In the genomic region with DNA sequence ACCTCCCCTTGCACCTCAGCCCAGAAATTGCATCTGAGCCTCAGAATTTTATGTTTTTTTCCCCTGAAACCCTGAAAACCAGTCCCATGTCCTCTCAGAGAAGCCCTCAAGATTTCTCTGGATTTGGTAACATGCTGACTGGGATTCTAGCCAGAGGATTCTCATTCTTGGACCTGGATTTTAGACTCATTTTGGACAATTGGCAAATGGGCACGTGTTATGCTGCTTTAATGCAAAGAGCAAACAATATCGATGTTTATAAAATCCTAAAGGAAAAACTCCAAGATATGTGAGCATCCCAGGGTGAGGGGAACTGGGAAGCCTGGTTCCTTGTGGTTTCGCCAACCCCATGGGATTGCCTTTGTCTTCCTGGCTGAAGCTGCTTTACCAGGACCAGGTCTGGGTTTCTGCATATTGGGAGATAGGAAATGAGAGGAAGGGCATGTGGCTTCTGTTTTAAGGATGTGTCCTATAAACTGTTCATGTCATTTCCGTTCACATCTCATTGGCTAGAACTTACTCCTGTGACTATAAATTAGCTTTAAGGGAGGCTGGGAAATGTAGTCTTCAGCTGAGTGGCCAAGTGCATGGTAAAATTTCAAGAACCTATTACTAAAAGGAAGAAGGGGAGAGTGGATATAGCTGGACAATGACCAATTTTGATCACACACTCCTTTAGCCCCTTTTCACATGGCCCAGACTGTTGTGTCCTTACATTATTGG, we compare ENCODE assay signal across 30 cellular contexts. TPM values are rescaled to one million over a fixed set of nuclear protein-coding genes. Genes with fewer than 3 reads are reported as not detected.
A peak's percentile ranks its signal among the peaks of the same experiment; 100 is the strongest.
DNase-seq lines count a peak whose midpoint lies in the region; ATAC-seq, FAIRE-seq and TF ChIP-seq lines count a peak whose summit lies in the region.
"Had no signal": no experiment of that assay in that cellular context is flagged by ENCODE, and none has a peak within 500 bp of the region (broad histone marks: within the 10 kb centered on the region; RNA-seq: fewer than 3 reads in every experiment).

No MANE protein-coding gene starts in this region.

- peak; percentile 38 for FAIRE-seq in GM12891 (lab: Jason Lieb, UNC)
- FAIRE-seq: GM18507 had no signal

- no peak overlapping the region for H4K8ac ChIP-seq in IMR-90 (ENCODE audit: low read depth in 2 of 2, low read length in 2 of 2)

- TF ChIP-seq CTCF in IMR-90 (conservative IDR thresholded peaks at IDR 0.05; ENCODE audit: low read depth, low read length) (no peak), PC-3 (conservative IDR thresholded peaks at IDR 0.05; ENCODE audit: low read depth, low read length) (no peak), type B pancreatic cell (conservative IDR thresholded peaks at IDR 0.05) (no peak)

- TF ChIP-seq POLR2A in GM12891 (IDR thresholded peaks at IDR 0.05; ENCODE audit: low read depth, low read length) (no peak), IMR-90 (IDR thresholded peaks at IDR 0.05; ENCODE audit: low read depth, low read length) (no peak)

- H3K4ac ChIP-seq in IMR-90 (ENCODE audit: low read depth, low read length): 0 out of 2 replicates have a peak overlapping the region, but pooled peaks have one; percentile 13

- no peak overlapping the region for H3K14ac ChIP-seq in IMR-90 (replicated peaks; ENCODE audit: low read depth, low read length)

- H3K4me2 ChIP-seq in IMR-90 (ENCODE audit: low read depth, low read length) (no peak overlapping the region), PC-3 (ENCODE audit: low read length) (no peak overlapping the region)
- H3K4me2 ChIP-seq: PC-9 had no signal

- in situ Hi-C loops in IMR-90 (cut with MboI; ENCODE audit: low sequenced_read_pairs): loop anchor here (10.0 kb wide), 2 partner anchors 571 to 1051 kb away; no protein-coding TSS in a partner anchor

- H3K4me1 ChIP-seq in IMR-90 (ENCODE audit: control insufficient read depth, insufficient read depth, low read length) (peaks cover 6% of the 10 kb centered on the region), PC-3 (ENCODE audit: insufficient read depth, low read length) (peaks cover 21% of the 10 kb centered on the region)

- CTCF ChIA-PET in IMR-90 (lab: Yijun Ruan, JAX): no interaction called here
- CTCF ChIA-PET in PC-3 (lab: Charles Lee): no interaction called here

- peaks cover 8% of the 10 kb centered on the region for H3K9me1 ChIP-seq in IMR-90 (ENCODE audit: insufficient read depth, low read length)

- H2BK20ac ChIP-seq in IMR-90 (ENCODE audit: low read depth, low read length): no peak overlapping the region

- no peak overlapping the region for H2AK9ac ChIP-seq in IMR-90 (replicated peaks; ENCODE audit: low read depth, low read length, poor library complexity)

- dilution Hi-C loops in IMR-90 (cut with HindIII; ENCODE audit: low sequenced_read_pairs, unreplicated experiment): no loop called here

- intact Hi-C loops in IMR-90 (cut with micrococcal nuclease): no loop called here
- intact Hi-C loops in PC-3 (cut with micrococcal nuclease): no loop called here

- no peak for DNase-seq in GM12891 (ENCODE audit: insufficient read length, low spot score)
- no peak for DNase-seq in IMR-90
- DNase-seq in PC-3: no peak
- peak; percentile 2 for DNase-seq in islet precursor cell
- no peak for DNase-seq in stimulated activated CD4-positive, alpha-beta T cell treated with anti-CD3 and anti-CD28 coated beads, Interleukin-2, amount 100 ng/mL, for 48 hours
- DNase-seq in stimulated activated naive CD4-positive, alpha-beta T cell (lab: John Stamatoyannopoulos, UW): no peak
- no peak for DNase-seq in type B pancreatic cell (ENCODE audit: extremely low spot score, unreplicated experiment)
- DNase-seq: activated CD4-positive, alpha-beta T cell treated with anti-CD3 and anti-CD28 coated beads, Interleukin-2, amount 10 ng/mL, durations not matched to agents 24 days and 14 days; activated CD8-positive, alpha-beta memory T cell treated with anti-CD3 and anti-CD28 coated beads for 24 hours; activated effector memory CD4-positive, alpha-beta T cell treated with anti-CD3 and anti-CD28 coated beads, Interleukin-2, amount 50 U/mL, for 16 hours; activated T-cell treated with anti-CD3 and anti-CD28 coated beads, Interleukin-2, amount 50 U/mL, for 1 hour; hypothalamus; left cardiac atrium; mucosa of descending colon; natural killer cell; NCI-H1092; NCI-H1694 treated with DMSO at 0.1 percent for 48 hours; nucleus accumbens; stimulated activated CD4-positive, alpha-beta T cell treated with anti-CD3 and anti-CD28 coated beads, Interleukin-4, amount 100 ng/mL, for 24 hours; T-helper 9 cell; WERI-Rb-1 had no signal

- H3K23ac ChIP-seq in IMR-90 (ENCODE audit: low read depth, low read length): no peak overlapping the region

- H2AFZ ChIP-seq in IMR-90 (replicated peaks; ENCODE audit: low read length, poor library complexity) (no peak overlapping the region), PC-3 (ENCODE audit: low read length) (no peak overlapping the region)
- H2AFZ ChIP-seq: PC-9 had no signal

- H2AK5ac ChIP-seq in IMR-90 (ENCODE audit: low read depth, low read length): 0 out of 2 replicates have a peak overlapping the region, but pooled peaks have one; percentile 2

- no peak overlapping the region for H3K4me3 Mint-ChIP-seq in type B pancreatic cell
- H3K4me3 Mint-ChIP-seq: activated CD4-positive, alpha-beta T cell treated with anti-CD3 and anti-CD28 coated beads, Interleukin-2, amount 10 ng/mL, durations not matched to agents 24 days and 14 days; activated naive CD8-positive, alpha-beta T cell; natural killer cell had no signal

- no peaks in the 10 kb centered on the region for H4K20me1 ChIP-seq in IMR-90 (ENCODE audit: insufficient read depth, low read length)
- H4K20me1 ChIP-seq in PC-3 (ENCODE audit: low read length): no peaks in the 10 kb centered on the region

- TF ChIP-seq RAD21 in IMR-90 (IDR thresholded peaks at IDR 0.05; ENCODE audit: low read length): no peak

- no peak overlapping the region for H3K56ac ChIP-seq in IMR-90 (ENCODE audit: extremely low read depth, insufficient read depth, low read length)

- no peak overlapping the region for H3K18ac ChIP-seq in IMR-90 (ENCODE audit: low read depth, low read length)

- no CpG with 5 or more reads among the region's 4 CpGs for WGBS in IMR-90 (ENCODE audit: extremely low coverage in 2 of 2, insufficient read length in 1 of 2), 2 experiments

- H3K79me2 ChIP-seq in PC-3 (ENCODE audit: low read length): no peaks in the 10 kb centered on the region

- H3F3A ChIP-seq in PC-3 (ENCODE audit: low read length, unreplicated experiment): peaks cover 4% of the 10 kb centered on the region

- no peak overlapping the region for H3K27ac Mint-ChIP-seq in type B pancreatic cell
- H3K27ac Mint-ChIP-seq: activated CD4-positive, alpha-beta T cell treated with anti-CD3 and anti-CD28 coated beads, Interleukin-2, amount 10 ng/mL, durations not matched to agents 24 days and 14 days; activated naive CD8-positive, alpha-beta T cell; natural killer cell had no signal

- ATAC-seq in IMR-90 (ENCODE audit: low read depth) (no peak), PC-3 (no peak)
- ATAC-seq: left cardiac atrium, mucosa of descending colon, natural killer cell, Right ventricle myocardium inferior, sciatic nerve had no signal

- H3K9me3 Mint-ChIP-seq in type B pancreatic cell: no peaks in the 10 kb centered on the region
- H3K9me3 Mint-ChIP-seq: activated CD4-positive, alpha-beta T cell treated with anti-CD3 and anti-CD28 coated beads, Interleukin-2, amount 10 ng/mL, durations not matched to agents 24 days and 14 days; natural killer cell had no signal

- 0 out of 2 replicates have a peak overlapping the region, but pooled peaks have one; percentile 6 for H4K91ac ChIP-seq in IMR-90 (ENCODE audit: insufficient read depth, low read depth, low read length)

- no peaks in the 10 kb centered on the region for H3K9me2 ChIP-seq in PC-3 (replicated peaks; ENCODE audit: low read length)

- H3K4me3 ChIP-seq in IMR-90 (ENCODE audit: insufficient read depth, low read depth, low read length): no peak overlapping the region
- no peak overlapping the region for H3K4me3 ChIP-seq in PC-3 (ENCODE audit: low read length)
- H3K4me3 ChIP-seq: breast epithelium, lung, mucosa of descending colon, PC-9, prostate gland, tibial nerve had no signal

- H4K5ac ChIP-seq in IMR-90 (ENCODE audit: low read depth, low read length): no peak overlapping the region

- no peaks in the 10 kb centered on the region for H3K9me3 ChIP-seq in IMR-90 (ENCODE audit: control insufficient read depth, insufficient read depth, low read length)
- no peaks in the 10 kb centered on the region for H3K9me3 ChIP-seq in PC-3 (ENCODE audit: low read length)
- H3K9me3 ChIP-seq: breast epithelium, mucosa of descending colon, prostate gland, tibial nerve had no signal

- H3K27me3 Mint-ChIP-seq in type B pancreatic cell: peaks cover 6% of the 10 kb centered on the region

- peaks cover 4% of the 10 kb centered on the region for H3K4me1 Mint-ChIP-seq in type B pancreatic cell (ENCODE audit: unreplicated experiment)

- no peak overlapping the region for H2BK5ac ChIP-seq in IMR-90 (ENCODE audit: low read depth, low read length, poor library complexity, severe bottlenecking)

- H2BK120ac ChIP-seq in IMR-90 (ENCODE audit: low read depth, low read length): no peak overlapping the region

- H3K36me3 Mint-ChIP-seq in type B pancreatic cell: no peaks in the 10 kb centered on the region
- H3K36me3 Mint-ChIP-seq: activated naive CD8-positive, alpha-beta T cell; natural killer cell had no signal

- H3K27ac ChIP-seq in IMR-90 (ENCODE audit: insufficient read depth, low read length) (no peak overlapping the region), PC-3 (ENCODE audit: low read length) (peak overlapping the region; percentile 9)
- H3K27ac ChIP-seq: breast epithelium, PC-9, prostate gland, tibial nerve, WERI-Rb-1 had no signal

- no peak overlapping the region for H2BK15ac ChIP-seq in IMR-90 (ENCODE audit: low read depth, low read length)

- POLR2A ChIA-PET in IMR-90 (lab: Charles Lee; ENCODE audit: unreplicated experiment): no interaction called here
- POLR2A ChIA-PET in PC-3 (lab: Charles Lee; ENCODE audit: unreplicated experiment): interaction anchor here (0.7 kb wide), 1 partner anchor 326 kb away, joined by 3 read pairs; no protein-coding TSS in a partner anchor

- H3K27me3 ChIP-seq in IMR-90 (ENCODE audit: control insufficient read depth, insufficient read depth, low read length) (no peaks in the 10 kb centered on the region), PC-3 (ENCODE audit: low read length) (no peaks in the 10 kb centered on the region)
- H3K27me3 ChIP-seq: breast epithelium, tibial nerve had no signal

- peaks cover 3 to 7% of the 10 kb centered on the region in 2 experiments; a peak in 3 of 4 replicates for H3K79me1 ChIP-seq in IMR-90 (ENCODE audit: low read depth in 1 of 2, low read length in 2 of 2)

- BruUV-seq in IMR-90 (replicated peaks; lab: Mats Ljungman, UMichigan): no TSS peak
- BruUV-seq in PC-3 (replicated peaks; lab: Mats Ljungman, UMichigan): no TSS peak

- H3K36me3 ChIP-seq in IMR-90 (ENCODE audit: control insufficient read depth, insufficient read depth, low read length) (no peaks in the 10 kb centered on the region), PC-3 (ENCODE audit: low read depth, low read length) (no peaks in the 10 kb centered on the region)
- H3K36me3 ChIP-seq: breast epithelium, prostate gland, tibial nerve, WERI-Rb-1 had no signal

- H3K9ac ChIP-seq in IMR-90 (ENCODE audit: low read depth, low read length) (no peak overlapping the region), PC-3 (ENCODE audit: low read length) (no peak overlapping the region)

RNA-seq across cellular contexts. Expression of gene BCL10, which starts 27.2 kb away (rescaled TPM):
- 10.3 TPM for polyA plus RNA-seq in GM12891 (2012; ENCODE audit: low read depth, missing spikeins)
- total RNA-seq in IMR-90 (2012; rRNA removed) (30.5 and 51.4 TPM in 2 replicates), PC-3 (2014; rRNA removed) (28.1 and 29.9 TPM in 2 replicates), type B pancreatic cell (ENCODE audit: low replicate concordance) (25.0 and 34.7 TPM in 2 replicates)
- 11.2 and 15.3 TPM in 2 replicates for polyA plus RNA-seq in IMR-90 (2012; rRNA removed)
- 3.2 and 4.2 TPM in 2 replicates for polyA plus RNA-seq in IMR-90 (2012; cell fraction: cytosol; rRNA removed)
- polyA plus RNA-seq in IMR-90 (2012; cell fraction: nucleus; rRNA removed; ENCODE audit: low replicate concordance): 4.7 and 10.9 TPM in 2 replicates

RNA-seq across cellular contexts. Expression of gene C1orf52, which starts 44.1 kb away (rescaled TPM):
- polyA plus RNA-seq in GM12891 (2012; ENCODE audit: low read depth, missing spikeins): 11.6 TPM
- total RNA-seq in IMR-90 (2012; rRNA removed): 16.3 and 23.1 TPM in 2 replicates
- 31.3 and 33.5 TPM in 2 replicates for polyA plus RNA-seq in IMR-90 (2012; rRNA removed)
- polyA plus RNA-seq in IMR-90 (2012; cell fraction: cytosol; rRNA removed): 22.6 and 25.9 TPM in 2 replicates
- polyA plus RNA-seq in IMR-90 (2012; cell fraction: nucleus; rRNA removed; ENCODE audit: low replicate concordance): 36.7 and 40.2 TPM in 2 replicates
- total RNA-seq in PC-3 (2014; rRNA removed): 59.9 and 61.0 TPM in 2 replicates
- total RNA-seq in type B pancreatic cell (ENCODE audit: low replicate concordance): 24.9 and 31.2 TPM in 2 replicates
